ENCODE assay signal across 11 cellular contexts in genomic region chr14:101889898-101890297, GRCh38.
A peak's percentile ranks its signal among the peaks of the same experiment; 100 is the strongest.
DNase-seq lines count a peak whose midpoint lies in the region; ATAC-seq and TF ChIP-seq lines count a peak whose summit lies in the region.
"Had no signal": no experiment of that assay in that cellular context is flagged by ENCODE, and none has a peak within 500 bp of the region (broad histone marks: within the 10 kb centered on the region; RNA-seq: fewer than 3 reads in every experiment).

No MANE protein-coding gene starts in this region.

- H3K27me3 ChIP-seq in A673 (replicated peaks; ENCODE audit: insufficient read depth, low read depth, low read length, poor library complexity) (no peaks in the 10 kb centered on the region), DND-41 (ENCODE audit: insufficient read depth, low read length, poor library complexity) (no peaks in the 10 kb centered on the region), RWPE2 (ENCODE audit: insufficient read depth, poor library complexity, severe bottlenecking) (no peaks in the 10 kb centered on the region), tibial artery (no peaks in the 10 kb centered on the region)

- no peak overlapping the region for H3K9ac ChIP-seq in DND-41 (ENCODE audit: low read depth, low read length)

- intact Hi-C loops in A673 (cut with micrococcal nuclease; ENCODE audit: unreplicated experiment): no loop called here
- intact Hi-C loops in tibial artery (cut with DNase I; ENCODE audit: low total_unique reads): no loop called here

- no peak overlapping the region for H3K4me3 ChIP-seq in A673 (ENCODE audit: low read depth, low read length, poor library complexity, severe bottlenecking)
- no peak overlapping the region for H3K4me3 ChIP-seq in DND-41 (ENCODE audit: low read depth in 1 of 2, low read length in 2 of 2)
- no peak overlapping the region for H3K4me3 ChIP-seq in RWPE2 (ENCODE audit: severe bottlenecking)
- no peak overlapping the region for H3K4me3 ChIP-seq in fibroblast of the aortic adventitia (ENCODE audit: low read depth, low read length)
- H3K4me3 ChIP-seq in tibial artery: no peak overlapping the region
- H3K4me3 ChIP-seq: lower lobe of right lung had no signal

- no peaks in the 10 kb centered on the region for H3K9me3 ChIP-seq in A673 (ENCODE audit: low read depth, low read length, poor library complexity, severe bottlenecking)
- no peaks in the 10 kb centered on the region for H3K9me3 ChIP-seq in DND-41 (ENCODE audit: insufficient read depth, low read length, severe bottlenecking)
- no peaks in the 10 kb centered on the region for H3K9me3 ChIP-seq in RWPE2 (ENCODE audit: severe bottlenecking)
- no peaks in the 10 kb centered on the region for H3K9me3 ChIP-seq in tibial artery
- H3K9me3 ChIP-seq: lower lobe of right lung had no signal

- H3K36me3 ChIP-seq in A673 (ENCODE audit: insufficient read depth, low read length, poor library complexity, severe bottlenecking) (peaks cover 35% of the 10 kb centered on the region), DND-41 (ENCODE audit: insufficient read depth, low read length) (peaks cover 91% of the 10 kb centered on the region), RWPE2 (ENCODE audit: low read depth) (peaks cover 64% of the 10 kb centered on the region), tibial artery (peaks cover 52 to 95% (median 67%) of the 10 kb centered on the region in 3 donors)

- no peaks in the 10 kb centered on the region for H3K4me1 ChIP-seq in A673 (ENCODE audit: insufficient read depth, low read length, poor library complexity, severe bottlenecking)
- H3K4me1 ChIP-seq in DND-41 (ENCODE audit: insufficient read depth, low read length): no peaks in the 10 kb centered on the region
- H3K4me1 ChIP-seq in RWPE2 (ENCODE audit: insufficient read depth, poor library complexity, severe bottlenecking): no peaks in the 10 kb centered on the region
- no peaks in the 10 kb centered on the region for H3K4me1 ChIP-seq in tibial artery
- H3K4me1 ChIP-seq: lower lobe of right lung had no signal

- POLR2A ChIA-PET in A673 (lab: Charles Lee; ENCODE audit: low non-redundant PET): no interaction called here

- no peak overlapping the region for H2AFZ ChIP-seq in DND-41 (ENCODE audit: low read depth, low read length)

- no peak overlapping the region for H3K4me2 ChIP-seq in DND-41 (ENCODE audit: insufficient read depth, low read length)

- BruUV-seq in A673 (replicated peaks; lab: Mats Ljungman, UMichigan): no TSS peak

- 0 out of 2 replicates have a peak, but pooled peaks have one; percentile 17 for TF ChIP-seq CTCF in A673 (conservative IDR thresholded peaks at IDR 0.05; ENCODE audit: low read depth, low read length)
- TF ChIP-seq CTCF in DND-41 (IDR thresholded peaks at IDR 0.05; ENCODE audit: borderline replicate concordance, extremely low read depth, low read length, poor library complexity, severe bottlenecking): peak; percentile 27
- TF ChIP-seq CTCF in RWPE2 (IDR thresholded peaks at IDR 0.05; ENCODE audit: poor library complexity, severe bottlenecking): peak; percentile 7
- no peak for TF ChIP-seq CTCF in fibroblast of the aortic adventitia (IDR thresholded peaks at IDR 0.05; ENCODE audit: insufficient read depth, low read length)
- no peak for TF ChIP-seq CTCF in tibial artery (IDR thresholded peaks at IDR 0.05)

- CTCF ChIA-PET in A673 (lab: Charles Lee): interaction anchor here (0.6 kb wide), 1 partner anchor 119 kb away, joined by 5 read pairs; no protein-coding TSS in a partner anchor

- no peak for DNase-seq in A673 (ENCODE audit: low spot score)
- DNase-seq in DND-41: no peak
- DNase-seq in RWPE2 (ENCODE audit: low spot score): no peak
- DNase-seq in fibroblast of the aortic adventitia (ENCODE audit: low read depth): peak; percentile 33
- DNase-seq in NCI-H2107 treated with DMSO at 0.1 percent for 48 hours (lab: John Stamatoyannopoulos, UW; ENCODE audit: unreplicated experiment): no peak
- no peak for DNase-seq in tibial artery
- DNase-seq in stimulated activated CD4-positive, alpha-beta T cell treated with anti-CD3 and anti-CD28 coated beads, Interleukin-2, amount 100 ng/mL, for 48 hours: no peak
- DNase-seq: activated CD4-positive, CD25-positive, alpha-beta regulatory T cell; GDM1; lower lobe of right lung had no signal

- ATAC-seq in DND-41 (ENCODE audit: insufficient read depth, low read depth): 0 out of 3 replicates have a peak, but pooled peaks have one; percentile 45
- ATAC-seq in RWPE2 (ENCODE audit: low read depth): peak; percentile 25; the same call in 1 of the 3 replicates
- no peak for ATAC-seq in GM21723 (IDR thresholded peaks at IDR 0.05; ENCODE audit: unreplicated experiment)
- ATAC-seq: lower lobe of right lung had no signal

- H4K20me1 ChIP-seq in DND-41 (ENCODE audit: insufficient read depth, low read length): no peaks in the 10 kb centered on the region

- H3K27ac ChIP-seq in A673 (ENCODE audit: low read depth, low read length, poor library complexity, severe bottlenecking): no peak overlapping the region
- H3K27ac ChIP-seq in DND-41 (ENCODE audit: low read length): no peak overlapping the region
- no peak overlapping the region for H3K27ac ChIP-seq in RWPE2 (ENCODE audit: poor library complexity, severe bottlenecking)
- no peak overlapping the region for H3K27ac ChIP-seq in tibial artery
- H3K27ac ChIP-seq: lower lobe of right lung had no signal

- no peaks in the 10 kb centered on the region for H3K79me2 ChIP-seq in DND-41 (ENCODE audit: insufficient read depth, low read length)

Comparison
In these comparisons a context has a peak if more than half of its experiments do, and no peak if none do; other contexts are left out.
1. CTCF ChIP-seq: peak in A673 (single experiment), DND-41 (single experiment) and RWPE2 (single experiment); none in fibroblast of the aortic adventitia (single experiment) and tibial artery (0 of 2).